In the genomic region with DNA sequence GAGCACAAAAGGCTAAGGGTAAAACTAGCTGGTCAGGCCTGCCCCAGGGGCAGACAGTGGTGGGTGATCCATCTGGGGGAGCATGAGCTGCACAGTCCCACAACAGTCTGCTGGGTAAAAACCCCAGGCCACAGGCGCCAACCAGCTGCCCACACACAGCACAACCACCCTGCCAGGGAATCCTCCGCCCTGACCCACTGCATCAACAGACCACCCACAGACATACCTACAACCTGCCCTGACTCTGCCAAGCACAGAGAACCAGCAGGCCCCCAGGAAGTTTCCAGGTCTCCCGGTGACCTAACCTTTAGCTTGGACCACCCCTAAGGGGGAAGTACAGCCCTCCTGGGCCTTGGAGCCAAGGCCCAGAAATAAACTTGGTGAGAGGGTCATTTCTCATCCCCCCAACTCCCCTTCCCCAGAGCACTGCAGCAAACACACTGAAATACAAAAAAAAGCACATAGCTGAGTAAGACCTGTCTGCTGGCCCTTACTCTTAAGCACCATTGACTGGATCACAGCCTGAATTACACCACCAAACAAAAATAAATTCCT, we compare ENCODE assay signal across 11 cellular contexts.
"Had no signal": no experiment of that assay in that cellular context is flagged by ENCODE, and none has a peak within 500 bp of the region (broad histone marks: within the 10 kb centered on the region; RNA-seq: fewer than 3 reads in every experiment).

No MANE protein-coding gene starts in this region.

- H3K4me3 ChIP-seq: lung, transverse colon, vagina had no signal

- DNase-seq: activated CD4-positive, alpha-beta T cell treated with anti-CD3 and anti-CD28 coated beads for 36 hours; activated CD8-positive, alpha-beta memory T cell treated with anti-CD3 and anti-CD28 coated beads for 24 hours; activated naive CD4-positive, alpha-beta T cell treated with anti-CD3 and anti-CD28 coated beads for 36 hours; caudate nucleus; left colon; stimulated activated CD4-positive, alpha-beta T cell treated with anti-CD3 and anti-CD28 coated beads, Interleukin-2, amount 100 ng/mL, for 48 hours; stimulated activated naive CD8-positive, alpha-beta T cell treated with anti-CD3 and anti-CD28 coated beads, Interleukin-15, Interleukin-2, amounts not matched to agents 100 U/mL and 50 U/mL, for 24 hours; transverse colon had no signal

- H3K4me3 Mint-ChIP-seq: activated CD4-positive, alpha-beta T cell treated with anti-CD3 and anti-CD28 coated beads for 36 hours; activated naive CD4-positive, alpha-beta T cell treated with anti-CD3 and anti-CD28 coated beads for 36 hours had no signal

- H3K36me3 ChIP-seq: transverse colon, vagina had no signal

- ATAC-seq: activated CD4-positive, alpha-beta T cell treated with anti-CD3 and anti-CD28 coated beads for 36 hours; left colon; stimulated activated naive CD8-positive, alpha-beta T cell treated with anti-CD3 and anti-CD28 coated beads, Interleukin-15, Interleukin-2, amounts not matched to agents 100 U/mL and 50 U/mL, for 24 hours had no signal

- H3K27ac Mint-ChIP-seq: activated CD4-positive, alpha-beta T cell treated with anti-CD3 and anti-CD28 coated beads for 36 hours; activated naive CD4-positive, alpha-beta T cell treated with anti-CD3 and anti-CD28 coated beads for 36 hours had no signal

- H3K9me3 ChIP-seq: transverse colon, vagina had no signal

- H3K4me1 ChIP-seq: transverse colon, vagina had no signal

- H3K27me3 Mint-ChIP-seq: activated CD4-positive, alpha-beta T cell treated with anti-CD3 and anti-CD28 coated beads for 36 hours had no signal

- H3K27ac ChIP-seq: transverse colon, vagina, VCaP had no signal
